ENCODE assay signal across 25 cellular contexts in genomic region chr21:30981403-30981802, GRCh38.
DNase-seq lines count a peak whose midpoint lies in the region; ATAC-seq lines count a peak whose summit lies in the region.
"Had no signal": no experiment of that assay in that cellular context is flagged by ENCODE, and none has a peak within 500 bp of the region (broad histone marks: within the 10 kb centered on the region; RNA-seq: fewer than 3 reads in every experiment).

No MANE protein-coding gene starts in this region.

- peak; percentile 67 for ATAC-seq in GM18907 (IDR thresholded peaks at IDR 0.05; ENCODE audit: unreplicated experiment)
- ATAC-seq in HG03097 (IDR thresholded peaks at IDR 0.05; ENCODE audit: low FRiP score, unreplicated experiment): peak; percentile 67
- no peak for ATAC-seq in HG02973 (IDR thresholded peaks at IDR 0.05; ENCODE audit: unreplicated experiment)
- no peak for ATAC-seq in stimulated activated naive CD8-positive, alpha-beta T cell treated with anti-CD3 and anti-CD28 coated beads, Interleukin-15, Interleukin-2, amounts not matched to agents 100 U/mL and 50 U/mL, for 24 hours
- ATAC-seq: activated naive CD4-positive, alpha-beta T cell treated with anti-CD3 and anti-CD28 coated beads, Interleukin-2, amount 50 U/mL, for 72 hours; lower lobe of right lung; sciatic nerve had no signal

- peaks cover 47% of the 10 kb centered on the region for H3K4me1 ChIP-seq in BLaER1
- H3K4me1 ChIP-seq: lower lobe of right lung, prostate gland, transverse colon had no signal

- H3K36me3 ChIP-seq in BLaER1: no peaks in the 10 kb centered on the region
- H3K36me3 ChIP-seq: lower lobe of right lung, prostate gland, transverse colon had no signal

- peak overlapping the region; percentile 84 for H3K27ac ChIP-seq in BLaER1
- H3K27ac ChIP-seq: lower lobe of right lung, prostate gland, transverse colon had no signal

- peak overlapping the region; percentile 72 for H3K4me2 ChIP-seq in BLaER1

- peak; percentile 86 for DNase-seq in NCI-H69 (lab: John Stamatoyannopoulos, UW)
- no peak for DNase-seq in glomerular visceral epithelial cell (ENCODE audit: extremely low spot score)
- no peak for DNase-seq in stimulated activated naive CD8-positive, alpha-beta T cell treated with anti-CD3 and anti-CD28 coated beads, Interleukin-15, Interleukin-2, amounts not matched to agents 100 U/mL and 50 U/mL, for 24 hours
- DNase-seq in activated CD8-positive, alpha-beta memory T cell treated with anti-CD3 and anti-CD28 coated beads for 24 hours: no peak
- DNase-seq: activated CD4-positive, alpha-beta T cell treated with anti-CD3 and anti-CD28 coated beads, Interleukin-2, amount 10 ng/mL, durations not matched to agents 24 days and 14 days; activated effector memory CD4-positive, alpha-beta T cell treated with Interleukin-2 at 50 U/mL for 16 hours; DMS53; foreskin melanocyte; GOT3; HFFc6; lower lobe of right lung; midbrain; naive B cell; NCI-H187; NCI-H226; occipital lobe; stimulated activated CD4-positive, alpha-beta T cell treated with anti-CD3 and anti-CD28 coated beads, Interleukin-2, amount 100 ng/mL, for 48 hours; transverse colon had no signal

- no peaks in the 10 kb centered on the region for H4K20me1 ChIP-seq in BLaER1

- no peak overlapping the region for H3K4me3 ChIP-seq in BLaER1
- H3K4me3 ChIP-seq: lower lobe of right lung, prostate gland, transverse colon had no signal

- no peaks in the 10 kb centered on the region for H3K27me3 ChIP-seq in BLaER1
- H3K27me3 ChIP-seq: transverse colon had no signal

- H3K9me3 ChIP-seq in BLaER1: peaks cover 5% of the 10 kb centered on the region; the same call in 1 of the 2 replicates
- H3K9me3 ChIP-seq: lower lobe of right lung, prostate gland, transverse colon had no signal

- H3K9ac ChIP-seq in BLaER1: no peak overlapping the region

Comparison
In these comparisons a context has a peak if more than half of its experiments do, and no peak if none do; other contexts are left out.
1. ATAC-seq: peak in GM18907 (single experiment) and HG03097 (single experiment); none in HG02973 (single experiment) and stimulated activated naive CD8-positive, alpha-beta T cell treated with anti-CD3 and anti-CD28 coated beads, Interleukin-15, Interleukin-2, amounts not matched to agents 100 U/mL and 50 U/mL, for 24 hours (single experiment).